In genomic region chr1:116432655-116433282, GRCh38 we compare ENCODE assay signal across 17 cellular contexts. TPM values are rescaled to one million over a fixed set of nuclear protein-coding genes. Genes with fewer than 3 reads are reported as not detected.
DNase-seq lines count a peak whose midpoint lies in the region; ATAC-seq and TF ChIP-seq lines count a peak whose summit lies in the region.
"Had no signal": no experiment of that assay in that cellular context is flagged by ENCODE, and none has a peak within 500 bp of the region (broad histone marks: within the 10 kb centered on the region; RNA-seq: fewer than 3 reads in every experiment).

No MANE protein-coding gene starts in this region.

- no peaks in the 10 kb centered on the region for H3K27me3 ChIP-seq in heart right ventricle
- no peaks in the 10 kb centered on the region for H3K27me3 ChIP-seq in neural progenitor cell
- H3K27me3 ChIP-seq in transverse colon, result no peaks in the 10 kb centered on the region

- H4K20me1 ChIP-seq in neural progenitor cell (ENCODE audit: low read depth), result no peaks in the 10 kb centered on the region

- no peaks in the 10 kb centered on the region for H3K9me3 Mint-ChIP-seq in neural progenitor cell
- H3K9me3 Mint-ChIP-seq: CD4-positive, alpha-beta T cell; naive thymus-derived CD4-positive, alpha-beta T cell; T-cell had no signal

- no peak overlapping the region for H3K9ac ChIP-seq in neural progenitor cell

- H3K79me2 ChIP-seq in neural progenitor cell (ENCODE audit: low read depth), result no peaks in the 10 kb centered on the region

- no peaks in the 10 kb centered on the region for H3K4me1 Mint-ChIP-seq in neural progenitor cell
- H3K4me1 Mint-ChIP-seq: naive thymus-derived CD4-positive, alpha-beta T cell; T-cell had no signal

- no peak overlapping the region for H3K4me2 ChIP-seq in neural progenitor cell

- DNase-seq in heart right ventricle, result no peak
- DNase-seq in Right ventricle myocardium superior, result no peak
- DNase-seq in neural progenitor cell (ENCODE audit: low spot score), result no peak
- DNase-seq in transverse colon, result no peak
- DNase-seq in inferior parietal cortex (ENCODE audit: extremely low spot score), result no peak
- DNase-seq in G401 (ENCODE audit: low spot score), result no peak
- DNase-seq: CD4-positive, alpha-beta T cell; Karpas-422; naive thymus-derived CD4-positive, alpha-beta T cell; NK-92 treated with Interleukin-12 subunit alpha and Interleukin-12 subunit beta, amount 100 ng/mL, for 24 hours; stimulated activated naive CD8-positive, alpha-beta T cell treated with anti-CD3 and anti-CD28 coated beads, Interleukin-15, Interleukin-2, amounts not matched to agents 100 U/mL and 50 U/mL, for 24 hours; T-cell had no signal

- H3K9me3 ChIP-seq in heart right ventricle (peaks cover 0 to 8% (median 0%) of the 10 kb centered on the region in 11 donors), neural progenitor cell (ENCODE audit: low read depth) (no peaks in the 10 kb centered on the region), transverse colon (no peaks in the 10 kb centered on the region)
- H3K9me3 ChIP-seq: prostate gland had no signal

- H3K36me3 ChIP-seq in heart right ventricle (no peaks in the 10 kb centered on the region), neural progenitor cell (no peaks in the 10 kb centered on the region), transverse colon (no peaks in the 10 kb centered on the region)
- H3K36me3 ChIP-seq: prostate gland had no signal

- H3K36me3 Mint-ChIP-seq in neural progenitor cell, result no peaks in the 10 kb centered on the region
- H3K36me3 Mint-ChIP-seq: naive thymus-derived CD4-positive, alpha-beta T cell; T-cell had no signal

- WGBS in heart right ventricle, 2 donors, result 50 to 63% methylated on average over 3 of the region's 3 CpGs
- 0 to 53% methylated on average over 1 to 3 of the region's 3 CpGs for WGBS in transverse colon (ENCODE audit: low coverage in 1 of 2), 2 donors

- no peak for TF ChIP-seq EP300 in transverse colon (IDR thresholded peaks at IDR 0.05; ENCODE audit: low read depth)

- peaks cover 0 to 25% (median 12%) of the 10 kb centered on the region in 9 donors for H3K4me1 ChIP-seq in heart right ventricle
- peaks cover 5% of the 10 kb centered on the region for H3K4me1 ChIP-seq in neural progenitor cell
- peaks cover 0 to 11% (median 5%) of the 10 kb centered on the region in 4 donors for H3K4me1 ChIP-seq in transverse colon
- H3K4me1 ChIP-seq: prostate gland had no signal

- ATAC-seq in heart right ventricle (no peak), Right ventricle myocardium superior (ENCODE audit: poor library complexity) (no peak), HG03432 (IDR thresholded peaks at IDR 0.05; ENCODE audit: unreplicated experiment) (no peak)
- ATAC-seq: stimulated activated naive CD8-positive, alpha-beta T cell treated with anti-CD3 and anti-CD28 coated beads, Interleukin-15, Interleukin-2, amounts not matched to agents 100 U/mL and 50 U/mL, for 24 hours had no signal

- peaks cover 3% of the 10 kb centered on the region for H3K27me3 Mint-ChIP-seq in neural progenitor cell (ENCODE audit: insufficient read depth, low read depth)
- H3K27me3 Mint-ChIP-seq: CD4-positive, alpha-beta T cell; T-cell had no signal

- no peak overlapping the region for H3K4me3 Mint-ChIP-seq in neural progenitor cell
- H3K4me3 Mint-ChIP-seq: CD4-positive, alpha-beta T cell; naive thymus-derived CD4-positive, alpha-beta T cell; T-cell had no signal

- H3K27ac ChIP-seq in heart right ventricle (peak overlapping the region in 8 of 10 donors; percentile 31 to 86 (median 76)), cingulate gyrus (ENCODE audit: low read depth, low read length) (peak overlapping the region; percentile 91), neural progenitor cell (no peak overlapping the region), transverse colon (peak overlapping the region in 3 of 4 donors; percentile 7 to 56 (median 33))
- H3K27ac ChIP-seq: RWPE1, VCaP had no signal

- H3K27ac Mint-ChIP-seq in neural progenitor cell, result no peak overlapping the region
- H3K27ac Mint-ChIP-seq: CD4-positive, alpha-beta T cell; T-cell had no signal

- peaks cover 18% of the 10 kb centered on the region for H3F3A ChIP-seq in neural progenitor cell (ENCODE audit: low read depth)

- no peak for TF ChIP-seq POLR2A in transverse colon (IDR thresholded peaks at IDR 0.05)

- no peak for TF ChIP-seq CTCF in heart right ventricle (IDR thresholded peaks at IDR 0.05)
- TF ChIP-seq CTCF in neural progenitor cell (IDR thresholded peaks at IDR 0.05), result no peak
- no peak for TF ChIP-seq CTCF in transverse colon (IDR thresholded peaks at IDR 0.05)

- intact Hi-C loops in heart right ventricle (cut with DNase I), result loop anchor here in 4 of 10 donors (1.0 to 5.0 kb wide), 4 partner anchors 16 to 45 kb away; no protein-coding TSS in a partner anchor
- intact Hi-C loops in Right ventricle myocardium superior (cut with DNase I), result no loop called here
- intact Hi-C loops in transverse colon (cut with DNase I; ENCODE audit: low total_unique reads), result no loop called here

- H3K4me3 ChIP-seq in heart right ventricle (no peak overlapping the region), neural progenitor cell (no peak overlapping the region), transverse colon (no peak overlapping the region)
- H3K4me3 ChIP-seq: prostate gland had no signal

- peak overlapping the region; percentile 95 for H2AFZ ChIP-seq in neural progenitor cell (replicated peaks)

- in situ Hi-C loops in transverse colon (cut with MboI; ENCODE audit: low pct_ligation_motif_present in 1 of 4, low pct_unique_long_range_greater_than_20kb in 1 of 4, low sequenced_read_pairs in 3 of 4) (no loop called here), G401 (cut with HindIII; ENCODE audit: low sequenced_read_pairs) (no loop called here)

RNA-seq across cellular contexts. Expression of gene ATP1A1, which starts 59.7 kb away (rescaled TPM):
- total RNA-seq in heart right ventricle (100 to 1,000 TPM; 153 to 403 (median 203) TPM), Right ventricle myocardium superior (255 TPM), neural progenitor cell (ENCODE audit: low replicate concordance) (61.5 and 92.5 TPM in 2 replicates), transverse colon (1,000 to 10,000 TPM in 3 of 4 donors, 100 to 1,000 TPM in 1; 324 to 3,097 (median 1,990) TPM)
- polyA plus RNA-seq in heart right ventricle, result 100 to 1,000 TPM in 1 of 2 donors, 10 to 100 TPM in 1; 73.6 to 624 TPM
- 99.3 and 135 TPM in 2 replicates for total RNA-seq in G401 (2014; rRNA removed; shearing (Covaris generic))
